In genomic region chr4:56530269-56531148, GRCh38 we compare ENCODE assay signal across 1 cellular context.
A peak's percentile ranks its signal among the peaks of the same experiment; 100 is the strongest.
TF ChIP-seq lines count a peak whose summit lies in the region.

No MANE protein-coding gene starts in this region.

TF ChIP-seq in K562, 482 proteins besides CTCF, POLR2A, EP300 and RAD21 (continued from another document and continues in another):
- TF ChIP-seq HES1 (IDR thresholded peaks at IDR 0.05; ENCODE audit: low read depth) (no peak), KLF13 (tag; IDR thresholded peaks at IDR 0.05; ENCODE audit: borderline replicate concordance, low read depth) (no peak), ZBTB9 (CRISPR knock-in tag; IDR thresholded peaks at IDR 0.05) (no peak), STAG1 (CRISPR knock-in tag; IDR thresholded peaks at IDR 0.05; ENCODE audit: borderline replicate concordance) (no peak), SLC30A9 (CRISPR knock-in tag; IDR thresholded peaks at IDR 0.05) (no peak), ZBTB8A (IDR thresholded peaks at IDR 0.05; ENCODE audit: partially characterized antibody) (no peak), FOXO4 (CRISPR knock-in tag; IDR thresholded peaks at IDR 0.05) (no peak), ZNF282 (CRISPR knock-in tag; IDR thresholded peaks at IDR 0.05) (no peak), CBFB (CRISPR knock-in tag; IDR thresholded peaks at IDR 0.05) (0 out of 2 replicates have a peak, but pooled peaks have one; percentile 39), PCBP1 (IDR thresholded peaks at IDR 0.05; ENCODE audit: low read depth, low read length, poor library complexity, severe bottlenecking) (no peak), ZFX (CRISPR knock-in tag; IDR thresholded peaks at IDR 0.05) (peak; percentile 66), E2F3 (CRISPR knock-in tag; IDR thresholded peaks at IDR 0.05) (no peak), NFIC (IDR thresholded peaks at IDR 0.05) (no peak), NFE2L1 (tag; IDR thresholded peaks at IDR 0.05; ENCODE audit: borderline replicate concordance, low read depth) (no peak), TBP (optimal IDR thresholded peaks at IDR 0.05; ENCODE audit: low read depth, low read length) (peak; percentile 80), COPS2 (conservative IDR thresholded peaks at IDR 0.05) (no peak), HDAC8 (tag; IDR thresholded peaks at IDR 0.05) (no peak), ARHGAP35 (IDR thresholded peaks at IDR 0.05; ENCODE audit: partially characterized antibody) (no peak), ZNF583 (CRISPR knock-in tag; IDR thresholded peaks at IDR 0.05) (no peak), NRF1 (conservative IDR thresholded peaks at IDR 0.05 in 1 of 2, IDR thresholded peaks at IDR 0.05 in 1 of 2) (peak; percentile 69 to 75), PHTF2 (CRISPR knock-in tag; IDR thresholded peaks at IDR 0.05) (no peak), PHF8 (IDR thresholded peaks at IDR 0.05; ENCODE audit: borderline replicate concordance, low read length) (peak; percentile 80; the same call in 1 of the 2 replicates), NFYB (IDR thresholded peaks at IDR 0.05; ENCODE audit: extremely low read depth, insufficient read length) (no peak), VEZF1 (CRISPR knock-in tag; IDR thresholded peaks at IDR 0.05) (peak; percentile 93), ZNF75A (CRISPR knock-in tag; IDR thresholded peaks at IDR 0.05) (no peak), ZNF347 (CRISPR knock-in tag; IDR thresholded peaks at IDR 0.05; ENCODE audit: low read depth) (no peak), SMAD3 (CRISPR knock-in tag; conservative IDR thresholded peaks at IDR 0.05) (no peak), NCOR1 (IDR thresholded peaks at IDR 0.05) (no peak), CBX5 (IDR thresholded peaks at IDR 0.05; ENCODE audit: borderline replicate concordance, low read depth) (no peak), TEAD4 (IDR thresholded peaks at IDR 0.05; ENCODE audit: low read length) (peak; percentile 42; the same call in 1 of the 2 replicates), TEAD4 (CRISPR knock-in tag; IDR thresholded peaks at IDR 0.05; ENCODE audit: borderline replicate concordance) (no peak), IRF1 (CRISPR knock-in tag; IDR thresholded peaks at IDR 0.05; ENCODE audit: borderline replicate concordance) (no peak), FOXJ2 (tag; IDR thresholded peaks at IDR 0.05) (no peak), HMG20A (CRISPR knock-in tag; conservative IDR thresholded peaks at IDR 0.05) (no peak), ELK1 (CRISPR knock-in tag; IDR thresholded peaks at IDR 0.05) (no peak), TAF1 (IDR thresholded peaks at IDR 0.05; ENCODE audit: control insufficient read depth, extremely low read depth, insufficient read depth, low read length, severe bottlenecking) (peak; percentile 87), E2F8 (IDR thresholded peaks at IDR 0.05; ENCODE audit: low read depth, partially characterized antibody) (no peak), NFE2 (IDR thresholded peaks at IDR 0.05; ENCODE audit: low read depth) (no peak), EP400 (IDR thresholded peaks at IDR 0.05) (peak; percentile 52), MAFG (tag; conservative IDR thresholded peaks at IDR 0.05) (no peak)
- TF ChIP-seq, protein P1, sequence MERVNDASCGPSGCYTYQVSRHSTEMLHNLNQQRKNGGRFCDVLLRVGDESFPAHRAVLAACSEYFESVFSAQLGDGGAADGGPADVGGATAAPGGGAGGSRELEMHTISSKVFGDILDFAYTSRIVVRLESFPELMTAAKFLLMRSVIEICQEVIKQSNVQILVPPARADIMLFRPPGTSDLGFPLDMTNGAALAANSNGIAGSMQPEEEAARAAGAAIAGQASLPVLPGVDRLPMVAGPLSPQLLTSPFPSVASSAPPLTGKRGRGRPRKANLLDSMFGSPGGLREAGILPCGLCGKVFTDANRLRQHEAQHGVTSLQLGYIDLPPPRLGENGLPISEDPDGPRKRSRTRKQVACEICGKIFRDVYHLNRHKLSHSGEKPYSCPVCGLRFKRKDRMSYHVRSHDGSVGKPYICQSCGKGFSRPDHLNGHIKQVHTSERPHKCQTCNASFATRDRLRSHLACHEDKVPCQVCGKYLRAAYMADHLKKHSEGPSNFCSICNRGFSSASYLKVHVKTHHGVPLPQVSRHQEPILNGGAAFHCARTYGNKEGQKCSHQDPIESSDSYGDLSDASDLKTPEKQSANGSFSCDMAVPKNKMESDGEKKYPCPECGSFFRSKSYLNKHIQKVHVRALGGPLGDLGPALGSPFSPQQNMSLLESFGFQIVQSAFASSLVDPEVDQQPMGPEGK (CRISPR knock-in tag; IDR thresholded peaks at IDR 0.05; ENCODE audit: borderline replicate concordance), result no peak
- TF ChIP-seq, protein P2, sequence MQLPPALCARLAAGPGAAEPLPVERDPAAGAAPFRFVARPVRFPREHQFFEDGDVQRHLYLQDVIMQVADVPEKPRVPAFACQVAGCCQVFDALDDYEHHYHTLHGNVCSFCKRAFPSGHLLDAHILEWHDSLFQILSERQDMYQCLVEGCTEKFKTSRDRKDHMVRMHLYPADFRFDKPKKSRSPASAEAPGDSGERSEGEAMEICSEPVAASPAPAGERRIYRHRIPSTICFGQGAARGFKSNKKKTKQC (CRISPR knock-in tag; IDR thresholded peaks at IDR 0.05), result peak; percentile 72
- TF ChIP-seq, protein P3, sequence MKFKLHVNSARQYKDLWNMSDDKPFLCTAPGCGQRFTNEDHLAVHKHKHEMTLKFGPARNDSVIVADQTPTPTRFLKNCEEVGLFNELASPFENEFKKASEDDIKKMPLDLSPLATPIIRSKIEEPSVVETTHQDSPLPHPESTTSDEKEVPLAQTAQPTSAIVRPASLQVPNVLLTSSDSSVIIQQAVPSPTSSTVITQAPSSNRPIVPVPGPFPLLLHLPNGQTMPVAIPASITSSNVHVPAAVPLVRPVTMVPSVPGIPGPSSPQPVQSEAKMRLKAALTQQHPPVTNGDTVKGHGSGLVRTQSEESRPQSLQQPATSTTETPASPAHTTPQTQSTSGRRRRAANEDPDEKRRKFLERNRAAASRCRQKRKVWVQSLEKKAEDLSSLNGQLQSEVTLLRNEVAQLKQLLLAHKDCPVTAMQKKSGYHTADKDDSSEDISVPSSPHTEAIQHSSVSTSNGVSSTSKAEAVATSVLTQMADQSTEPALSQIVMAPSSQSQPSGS (CRISPR knock-in tag; IDR thresholded peaks at IDR 0.05), result no peak
- TF ChIP-seq, protein P4, sequence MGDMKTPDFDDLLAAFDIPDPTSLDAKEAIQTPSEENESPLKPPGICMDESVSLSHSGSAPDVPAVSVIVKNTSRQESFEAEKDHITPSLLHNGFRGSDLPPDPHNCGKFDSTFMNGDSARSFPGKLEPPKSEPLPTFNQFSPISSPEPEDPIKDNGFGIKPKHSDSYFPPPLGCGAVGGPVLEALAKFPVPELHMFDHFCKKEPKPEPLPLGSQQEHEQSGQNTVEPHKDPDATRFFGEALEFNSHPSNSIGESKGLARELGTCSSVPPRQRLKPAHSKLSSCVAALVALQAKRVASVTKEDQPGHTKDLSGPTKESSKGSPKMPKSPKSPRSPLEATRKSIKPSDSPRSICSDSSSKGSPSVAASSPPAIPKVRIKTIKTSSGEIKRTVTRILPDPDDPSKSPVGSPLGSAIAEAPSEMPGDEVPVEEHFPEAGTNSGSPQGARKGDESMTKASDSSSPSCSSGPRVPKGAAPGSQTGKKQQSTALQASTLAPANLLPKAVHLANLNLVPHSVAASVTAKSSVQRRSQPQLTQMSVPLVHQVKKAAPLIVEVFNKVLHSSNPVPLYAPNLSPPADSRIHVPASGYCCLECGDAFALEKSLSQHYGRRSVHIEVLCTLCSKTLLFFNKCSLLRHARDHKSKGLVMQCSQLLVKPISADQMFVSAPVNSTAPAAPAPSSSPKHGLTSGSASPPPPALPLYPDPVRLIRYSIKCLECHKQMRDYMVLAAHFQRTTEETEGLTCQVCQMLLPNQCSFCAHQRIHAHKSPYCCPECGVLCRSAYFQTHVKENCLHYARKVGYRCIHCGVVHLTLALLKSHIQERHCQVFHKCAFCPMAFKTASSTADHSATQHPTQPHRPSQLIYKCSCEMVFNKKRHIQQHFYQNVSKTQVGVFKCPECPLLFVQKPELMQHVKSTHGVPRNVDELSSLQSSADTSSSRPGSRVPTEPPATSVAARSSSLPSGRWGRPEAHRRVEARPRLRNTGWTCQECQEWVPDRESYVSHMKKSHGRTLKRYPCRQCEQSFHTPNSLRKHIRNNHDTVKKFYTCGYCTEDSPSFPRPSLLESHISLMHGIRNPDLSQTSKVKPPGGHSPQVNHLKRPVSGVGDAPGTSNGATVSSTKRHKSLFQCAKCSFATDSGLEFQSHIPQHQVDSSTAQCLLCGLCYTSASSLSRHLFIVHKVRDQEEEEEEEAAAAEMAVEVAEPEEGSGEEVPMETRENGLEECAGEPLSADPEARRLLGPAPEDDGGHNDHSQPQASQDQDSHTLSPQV (IDR thresholded peaks at IDR 0.05), result 0 out of 2 replicates have a peak, but pooled peaks have one; percentile 13
